Comparison of ENCODE assay signal across 16 cellular contexts in genomic region chr9:136667940-136668760, GRCh38. TPM values are rescaled to one million over a fixed set of nuclear protein-coding genes. Genes with fewer than 3 reads are reported as not detected.
A peak's percentile ranks its signal among the peaks of the same experiment; 100 is the strongest.
DNase-seq lines count a peak whose midpoint lies in the region; ATAC-seq and TF ChIP-seq lines count a peak whose summit lies in the region.
"Had no signal": no experiment of that assay in that cellular context is flagged by ENCODE, and none has a peak within 500 bp of the region (broad histone marks: within the 10 kb centered on the region; RNA-seq: fewer than 3 reads in every experiment).

No MANE protein-coding gene starts in this region.

- no peaks in the 10 kb centered on the region for H3K9me3 ChIP-seq in BLaER1 treated with 17β-estradiol and CSF1 and Interleukin-3, amounts not matched to agents 10 nM and 100 nM (replicated peaks in 1 of 11)
- H3K9me3 ChIP-seq in Panc1 (ENCODE audit: control insufficient read depth, insufficient read depth, low read depth, low read length) (no peaks in the 10 kb centered on the region), esophagus muscularis mucosa (no peaks in the 10 kb centered on the region)
- H3K9me3 ChIP-seq: SK-N-SH had no signal

- in situ Hi-C loops in Panc1 (cut with HindIII; ENCODE audit: low pct_unique_long_range_greater_than_20kb, low sequenced_read_pairs), result no loop called here

- no peak for TF ChIP-seq POLR2A in esophagus muscularis mucosa (IDR thresholded peaks at IDR 0.05; ENCODE audit: low read depth)

- POLR2A ChIA-PET in Panc1 (lab: Charles Lee), result no interaction called here

- H3K36me3 ChIP-seq in BLaER1 treated with 17β-estradiol and CSF1 and Interleukin-3, amounts not matched to agents 10 nM and 100 nM, result peaks cover 0 to 10% (median 4%) of the 10 kb centered on the region in 11 experiments; a peak in 19 of 22 replicates
- H3K36me3 ChIP-seq in Panc1 (ENCODE audit: control insufficient read depth, insufficient read depth, low read length), result no peaks in the 10 kb centered on the region
- peaks cover 0 to 88% (median 14%) of the 10 kb centered on the region in 4 donors for H3K36me3 ChIP-seq in esophagus muscularis mucosa
- no peaks in the 10 kb centered on the region for H3K36me3 ChIP-seq in rectal smooth muscle tissue (ENCODE audit: control insufficient read depth, insufficient read depth, low read length)

- peak overlapping the region in 2 of 11 experiments; percentile 4 to 44; a peak in 2 of 22 replicates for H3K9ac ChIP-seq in BLaER1 treated with 17β-estradiol and CSF1 and Interleukin-3, amounts not matched to agents 10 nM and 100 nM
- no peak overlapping the region for H3K9ac ChIP-seq in rectal smooth muscle tissue (ENCODE audit: low read length)
- H3K9ac ChIP-seq: SK-N-SH had no signal

- peaks cover 26 to 49% (median 41%) of the 10 kb centered on the region in 11 experiments; a peak in 20 of 22 replicates for H3K27me3 ChIP-seq in BLaER1 treated with 17β-estradiol and CSF1 and Interleukin-3, amounts not matched to agents 10 nM and 100 nM
- no peaks in the 10 kb centered on the region for H3K27me3 ChIP-seq in Panc1 (ENCODE audit: control insufficient read depth, insufficient read depth, low read length)
- H3K27me3 ChIP-seq in esophagus muscularis mucosa, result peaks cover 0 to 78% (median 5%) of the 10 kb centered on the region in 4 donors
- H3K27me3 ChIP-seq in rectal smooth muscle tissue (ENCODE audit: control insufficient read depth, insufficient read depth, low read length), result peaks cover 16% of the 10 kb centered on the region
- H3K27me3 ChIP-seq: hepatocyte had no signal

- H3K4me2 ChIP-seq in BLaER1 treated with 17β-estradiol and CSF1 and Interleukin-3, amounts not matched to agents 10 nM and 100 nM, result peak overlapping the region; percentile 9 to 100 (median 98); a peak in 20 of 22 replicates
- H3K4me2 ChIP-seq: hepatocyte, SK-N-SH had no signal

- DNase-seq in Panc1 (ENCODE audit: low read depth, low spot score), result no peak
- no peak for DNase-seq in esophagus muscularis mucosa (ENCODE audit: extremely low spot score)
- no peak for DNase-seq in hypothalamus (lab: John Stamatoyannopoulos, UW)
- DNase-seq: activated CD8-positive, alpha-beta memory T cell treated with anti-CD3 and anti-CD28 coated beads for 24 hours; amygdala; IMR-90; natural killer cell; NCI-H1048; SK-N-SH; trophoblast cell had no signal

- peaks cover 56 to 95% (median 93%) of the 10 kb centered on the region in 10 experiments for H3K4me1 ChIP-seq in BLaER1 treated with 17β-estradiol and CSF1 and Interleukin-3, amounts not matched to agents 10 nM and 100 nM
- H3K4me1 ChIP-seq in Panc1 (ENCODE audit: control insufficient read depth, insufficient read depth, low read length), result peaks cover 51% of the 10 kb centered on the region
- peaks cover 6 to 46% (median 21%) of the 10 kb centered on the region in 4 donors for H3K4me1 ChIP-seq in esophagus muscularis mucosa
- H3K4me1 ChIP-seq in rectal smooth muscle tissue (ENCODE audit: control insufficient read depth, insufficient read depth, low read length), result peaks cover 2% of the 10 kb centered on the region

- TF ChIP-seq EP300 in esophagus muscularis mucosa (IDR thresholded peaks at IDR 0.05), result no peak

- H3K27ac ChIP-seq in BLaER1 treated with 17β-estradiol and CSF1 and Interleukin-3, amounts not matched to agents 10 nM and 100 nM, result no peak overlapping the region
- peak overlapping the region; percentile 54; the same call in 1 of the 2 replicates for H3K27ac ChIP-seq in Panc1 (ENCODE audit: low read length)
- H3K27ac ChIP-seq in esophagus muscularis mucosa (replicated peaks in 1 of 4), result peak overlapping the region in 2 of 4 donors; percentile 10 to 67
- H3K27ac ChIP-seq in rectal smooth muscle tissue (ENCODE audit: low read depth, low read length), result no peak overlapping the region
- H3K27ac ChIP-seq: hepatocyte had no signal

- BruUV-seq in Panc1 (replicated peaks; lab: Mats Ljungman, UMichigan), result no TSS peak

- peak; percentile 55 for TF ChIP-seq CTCF in Panc1 (IDR thresholded peaks at IDR 0.05)
- TF ChIP-seq CTCF in esophagus muscularis mucosa (IDR thresholded peaks at IDR 0.05), result no peak

- intact Hi-C loops in Panc1 (cut with micrococcal nuclease; ENCODE audit: unreplicated experiment) (no loop called here), esophagus muscularis mucosa (cut with DNase I) (no loop called here)

- CTCF ChIA-PET in Panc1 (lab: Charles Lee), result interaction anchor here (0.8 kb wide), 1 partner anchor 25 kb away, joined by 3 read pairs; no protein-coding TSS in a partner anchor

- peaks cover 19 to 91% (median 54%) of the 10 kb centered on the region in 11 experiments; a peak in 21 of 22 replicates for H4K20me1 ChIP-seq in BLaER1 treated with 17β-estradiol and CSF1 and Interleukin-3, amounts not matched to agents 10 nM and 100 nM

- ATAC-seq in Panc1 (peak; percentile 31; the same call in 1 of the 2 replicates), GM21447 (IDR thresholded peaks at IDR 0.05; ENCODE audit: unreplicated experiment) (no peak), GM18861 (IDR thresholded peaks at IDR 0.05; ENCODE audit: unreplicated experiment) (no peak), GM18873 (IDR thresholded peaks at IDR 0.05; ENCODE audit: low FRiP score, unreplicated experiment) (no peak)
- ATAC-seq: natural killer cell had no signal

- WGBS in esophagus muscularis mucosa, result 67% methylated on average over 18 of the region's 40 CpGs

- H3K4me3 ChIP-seq in BLaER1 treated with 17β-estradiol and CSF1 and Interleukin-3, amounts not matched to agents 10 nM and 100 nM, result no peak overlapping the region; a peak in 1 of 20 replicates
- H3K4me3 ChIP-seq in Panc1 (ENCODE audit: low read depth in 2 of 2, low read length in 2 of 2) (no peak overlapping the region), esophagus muscularis mucosa (peak overlapping the region; percentile 53 to 65 (median 56)), rectal smooth muscle tissue (ENCODE audit: low read length) (peak overlapping the region; percentile 15)
- H3K4me3 ChIP-seq: hepatocyte had no signal

RNA-seq across cellular contexts. Expression of gene EGFL7, which starts 5.4 kb away (rescaled TPM):
- total RNA-seq in Panc1 (2021; ENCODE audit: unreplicated experiment) (42.3 TPM), esophagus muscularis mucosa (100 to 1,000 TPM in 1 of 4 donors, 10 to 100 TPM in 3; 33.2 to 134 (median 78.7) TPM)
- polyA plus RNA-seq in Panc1 (2012; ENCODE audit: insufficient read length), result 81.9 TPM

RNA-seq across cellular contexts. Expression of gene AGPAT2, which starts 19.1 kb away (rescaled TPM):
- total RNA-seq in Panc1 (2021; ENCODE audit: unreplicated experiment) (77.9 TPM), esophagus muscularis mucosa (10 to 100 TPM; 22.0 to 52.8 (median 39.3) TPM)
- 118 TPM for polyA plus RNA-seq in Panc1 (2012; ENCODE audit: insufficient read length)

RNA-seq across cellular contexts. Expression of gene DIPK1B, which starts 44.2 kb away (rescaled TPM):
- 10.6 TPM for total RNA-seq in Panc1 (2021; ENCODE audit: unreplicated experiment)
- 26.9 TPM for polyA plus RNA-seq in Panc1 (2012; ENCODE audit: insufficient read length)
- 10 to 100 TPM in 3 of 4 donors, 1 to 10 TPM in 1; 6.6 to 27.8 (median 21.5) TPM for total RNA-seq in esophagus muscularis mucosa

Comparison
In these comparisons a context has a peak if more than half of its experiments do, and no peak if none do; other contexts are left out.
1. H3K4me3 ChIP-seq: peak in esophagus muscularis mucosa (4 of 4) and rectal smooth muscle tissue (single experiment); none in BLaER1 treated with 17β-estradiol and CSF1 and Interleukin-3, amounts not matched to agents 10 nM and 100 nM (0 of 10) and Panc1 (0 of 2).